ENCODE assay signal across 1 cellular context in genomic region chr4:122826596-122827257, GRCh38.
TF ChIP-seq lines count a peak whose summit lies in the region.

FGF2 (plus strand) TSS chr4:122826831; CDS start chr4:122827175, 344 bp downstream.

TF ChIP-seq in K562, 482 proteins besides CTCF, POLR2A, EP300 and RAD21 (continued from another document):
- TF ChIP-seq RERE (CRISPR knock-in tag; IDR thresholded peaks at IDR 0.05; ENCODE audit: borderline replicate concordance) (no peak), ARID1B (IDR thresholded peaks at IDR 0.05) (no peak), HLTF (IDR thresholded peaks at IDR 0.05) (no peak), ARID2 (IDR thresholded peaks at IDR 0.05) (no peak), ATF2 (CRISPR knock-in tag; IDR thresholded peaks at IDR 0.05) (no peak), RNF2 (IDR thresholded peaks at IDR 0.05) (no peak)
TF ChIP-seq in K562: peak in this region for 22.
